16 cellular contexts compared by ENCODE assay signal in genomic region chr16:57289391-57290257, GRCh38. TPM values are rescaled to one million over a fixed set of nuclear protein-coding genes. Genes with fewer than 3 reads are reported as not detected.
DNase-seq lines count a peak whose midpoint lies in the region; ATAC-seq lines count a peak whose summit lies in the region.
"Had no signal": no experiment of that assay in that cellular context is flagged by ENCODE, and none has a peak within 500 bp of the region (broad histone marks: within the 10 kb centered on the region; RNA-seq: fewer than 3 reads in every experiment).

No MANE protein-coding gene starts in this region.

- H3K36me3 ChIP-seq in BLaER1, result no peaks in the 10 kb centered on the region
- H3K36me3 ChIP-seq in mesenchymal stem cell (ENCODE audit: control insufficient read depth in 1 of 2, insufficient read depth in 2 of 2, low read depth in 1 of 2, low read length in 2 of 2), result no peaks in the 10 kb centered on the region
- H3K36me3 ChIP-seq: gastrocnemius medialis, MG63 had no signal

- H3K9ac ChIP-seq in BLaER1 (no peak overlapping the region), mesenchymal stem cell (ENCODE audit: low read length) (no peak overlapping the region)

- H3K4me2 ChIP-seq in BLaER1 (0 out of 2 replicates have a peak overlapping the region, but pooled peaks have one; percentile 19), mesenchymal stem cell (ENCODE audit: low read length, poor library complexity, severe bottlenecking) (no peak overlapping the region)

- H3K23ac ChIP-seq in mesenchymal stem cell (ENCODE audit: low read length in 2 of 2), result no peak overlapping the region

- no peak overlapping the region for H2BK5ac ChIP-seq in mesenchymal stem cell (ENCODE audit: low read depth, low read length, poor library complexity, severe bottlenecking)

- H3K27ac ChIP-seq in BLaER1, result no peak overlapping the region
- peak overlapping the region; percentile 95 for H3K27ac ChIP-seq in angular gyrus (ENCODE audit: low read depth, low read length)
- H3K27ac ChIP-seq in mesenchymal stem cell (ENCODE audit: low read length, poor library complexity, severe bottlenecking), result no peak overlapping the region
- H3K27ac ChIP-seq: gastrocnemius medialis had no signal

- H2AFZ ChIP-seq in mesenchymal stem cell (ENCODE audit: low read depth, low read length), result no peak overlapping the region

- ATAC-seq in GM18867 (IDR thresholded peaks at IDR 0.05; ENCODE audit: unreplicated experiment), result no peak
- ATAC-seq: gastrocnemius medialis had no signal

- H2BK15ac ChIP-seq in mesenchymal stem cell (ENCODE audit: low read depth, poor library complexity, severe bottlenecking), result no peak overlapping the region

- H4K8ac ChIP-seq in mesenchymal stem cell (ENCODE audit: low read length), result peak overlapping the region; percentile 49

- peak overlapping the region; percentile 45 for H2AK5ac ChIP-seq in mesenchymal stem cell (ENCODE audit: low read length, severe bottlenecking)

- no peak overlapping the region for H3K4me3 ChIP-seq in BLaER1
- no peak overlapping the region for H3K4me3 ChIP-seq in mesenchymal stem cell (ENCODE audit: insufficient read depth in 1 of 2, low read depth in 1 of 2, low read length in 2 of 2)
- H3K4me3 ChIP-seq: gastrocnemius medialis, lung, MG63 had no signal

- no peaks in the 10 kb centered on the region for H3K79me1 ChIP-seq in mesenchymal stem cell (replicated peaks; ENCODE audit: low read length, poor library complexity, severe bottlenecking)

- no peaks in the 10 kb centered on the region for H3K9me3 ChIP-seq in BLaER1
- H3K9me3 ChIP-seq in mesenchymal stem cell (ENCODE audit: control insufficient read depth, low read length), result no peaks in the 10 kb centered on the region
- H3K9me3 ChIP-seq: gastrocnemius medialis, MG63 had no signal

- H3K27me3 ChIP-seq in BLaER1 (peaks cover 7% of the 10 kb centered on the region), mesenchymal stem cell (ENCODE audit: control insufficient read depth in 1 of 2, insufficient read depth in 1 of 2, low read length in 2 of 2) (peaks cover 0 to 9% of the 10 kb centered on the region in 2 experiments)

- no peak overlapping the region for H3K18ac ChIP-seq in mesenchymal stem cell (ENCODE audit: low read depth in 1 of 2, low read length in 2 of 2)

- peak overlapping the region; percentile 5 for H4K91ac ChIP-seq in mesenchymal stem cell (ENCODE audit: low read length)

- WGBS in mesenchymal stem cell, result 78% methylated on average over 13 of the region's 14 CpGs

- H3K4me1 ChIP-seq in BLaER1 (peaks cover 14% of the 10 kb centered on the region; the same call in 1 of the 2 replicates), mesenchymal stem cell (ENCODE audit: control insufficient read depth, insufficient read depth, low read depth, low read length) (peaks cover 5% of the 10 kb centered on the region)

- H4K20me1 ChIP-seq in BLaER1, result no peaks in the 10 kb centered on the region

- H3K4ac ChIP-seq in mesenchymal stem cell (ENCODE audit: low read depth in 1 of 2, low read length in 2 of 2), result no peak overlapping the region

- H3K14ac ChIP-seq in mesenchymal stem cell (ENCODE audit: low read length in 2 of 2), result no peak overlapping the region

- H2BK120ac ChIP-seq in mesenchymal stem cell (ENCODE audit: low read depth, low read length), result no peak overlapping the region

- DNase-seq in A172 (ENCODE audit: low spot score) (peak; percentile 28), mesenchymal stem cell (no peak), NCI-H2029 treated with DMSO at 0.1 percent for 48 hours (lab: John Stamatoyannopoulos, UW) (no peak), kidney tubule cell (ENCODE audit: low spot score) (no peak)
- DNase-seq: activated B cell treated with CpG ODN at 0.5 μM for 24 hours, activated T-cell treated with anti-CD3 and anti-CD28 coated beads for 4 hours, DMS79 treated with DMSO at 0.1 percent for 48 hours, gastrocnemius medialis, NCI-H2081 treated with DMSO at 0.1 percent for 48 hours, NCI-H526 treated with DMSO at 0.1 percent for 48 hours, SW 1271 had no signal

- no peak overlapping the region for H2BK12ac ChIP-seq in mesenchymal stem cell (ENCODE audit: low read length in 2 of 2)

RNA-seq across cellular contexts. Expression of gene PLLP, which starts 5.2 kb away (rescaled TPM):
- total RNA-seq in A172 (2014; rRNA removed; shearing (Covaris generic)), result 0.55 TPM in 1 of 2 replicates, not detected in the other
- polyA plus RNA-seq in mesenchymal stem cell (2013, experiment 1 of 2), result 0.11 TPM
- polyA plus RNA-seq in mesenchymal stem cell (2013, experiment 2 of 2), result 0.03 TPM
- total RNA-seq: activated B cell treated with CpG ODN at 0.5 μM for 24 hours had no signal

RNA-seq across cellular contexts. Expression of gene ARL2BP, which starts 44.6 kb away (rescaled TPM):
- total RNA-seq in A172 (2014; rRNA removed; shearing (Covaris generic)), result 165 and 172 TPM in 2 replicates
- polyA plus RNA-seq in mesenchymal stem cell (2013, experiment 1 of 2), result 81.6 TPM
- 83.7 TPM for polyA plus RNA-seq in mesenchymal stem cell (2013, experiment 2 of 2)
